In genomic region chr5:1169608-1170115, GRCh38 we compare ENCODE assay signal across 23 cellular contexts. TPM values are rescaled to one million over a fixed set of nuclear protein-coding genes. Genes with fewer than 3 reads are reported as not detected.
"Had no signal": no experiment of that assay in that cellular context is flagged by ENCODE, and none has a peak within 500 bp of the region (broad histone marks: within the 10 kb centered on the region; RNA-seq: fewer than 3 reads in every experiment).

No MANE protein-coding gene starts in this region.

- H3K27ac ChIP-seq: ascending aorta, body of pancreas, Peyer's patch, RWPE1 had no signal

- FAIRE-seq: bronchial epithelial cell, TTC549 had no signal

- DNase-seq: activated B cell treated with CpG ODN at 0.5 μM for 24 hours; activated CD4-positive, alpha-beta T cell treated with anti-CD3 and anti-CD28 coated beads for 1 hour; activated CD4-positive, alpha-beta T cell treated with anti-CD3 and anti-CD28 coated beads, Interleukin-2, amount 10 ng/mL, durations not matched to agents 24 days and 14 days; activated CD4-positive, alpha-beta T cell treated with anti-CD3 and anti-CD28 coated beads, Interleukin-2, amount 50 U/mL, for 48 hours; activated CD8-positive, alpha-beta memory T cell treated with anti-CD3 and anti-CD28 coated beads, Interleukin-2, amount 10 ng/mL, durations not matched to agents 7 days and 5 days; activated effector memory CD4-positive, alpha-beta T cell treated with Interleukin-2 at 50 U/mL for 16 hours; activated naive CD4-positive, alpha-beta T cell; activated T-cell treated with anti-CD3 and anti-CD28 coated beads, Interleukin-2, amount 50 U/mL, for 24 hours; NCI-H1048; NCI-H510A; NCI-H69; NK-92 treated with Interleukin-12 subunit alpha and Interleukin-12 subunit beta, amount 100 ng/mL, for 24 hours; SIG-M5; T-cell; T-helper 2 cell; T1000 had no signal

- H3K4me1 ChIP-seq: ascending aorta had no signal

- H3K9me3 ChIP-seq: ascending aorta, body of pancreas, Peyer's patch had no signal

- ATAC-seq: activated CD8-positive, alpha-beta memory T cell treated with anti-CD3 and anti-CD28 coated beads, Interleukin-2, amount 10 ng/mL, durations not matched to agents 7 days and 5 days; body of pancreas; T-cell had no signal

- H3K4me3 ChIP-seq: ascending aorta, body of pancreas, Peyer's patch had no signal

- H3K27me3 ChIP-seq: ascending aorta, body of pancreas, Peyer's patch had no signal

- H3K36me3 ChIP-seq: ascending aorta, Peyer's patch had no signal

RNA-seq across cellular contexts. Expression of gene SLC6A19, which starts 31.7 kb away (rescaled TPM):
- total RNA-seq: activated B cell treated with CpG ODN at 0.5 μM for 24 hours; activated CD4-positive, alpha-beta T cell treated with anti-CD3 and anti-CD28 coated beads, Interleukin-2, amount 10 ng/mL, durations not matched to agents 24 days and 14 days; activated CD8-positive, alpha-beta memory T cell treated with anti-CD3 and anti-CD28 coated beads, Interleukin-2, amount 10 ng/mL, durations not matched to agents 7 days and 5 days; activated T-helper 1 cell treated with anti-CD3 and anti-CD28 coated beads, Interleukin-12 subunit alpha, Interleukin-12 subunit beta, Interleukin-2, Interleukin-4 antibody, amounts not matched to agents 30 ng/mL and 10 ng/mL and 1 ng/mL, durations not matched to agents 14 hours and 24 hours and 36 hours; ascending aorta; bronchial epithelial cell had no signal

RNA-seq across cellular contexts. Expression of gene SLC6A18, which starts 55.5 kb away (rescaled TPM):
- total RNA-seq: activated B cell treated with CpG ODN at 0.5 μM for 24 hours; activated CD4-positive, alpha-beta T cell treated with anti-CD3 and anti-CD28 coated beads, Interleukin-2, amount 10 ng/mL, durations not matched to agents 24 days and 14 days; activated CD8-positive, alpha-beta memory T cell treated with anti-CD3 and anti-CD28 coated beads, Interleukin-2, amount 10 ng/mL, durations not matched to agents 7 days and 5 days; activated T-helper 1 cell treated with anti-CD3 and anti-CD28 coated beads, Interleukin-12 subunit alpha, Interleukin-12 subunit beta, Interleukin-2, Interleukin-4 antibody, amounts not matched to agents 30 ng/mL and 10 ng/mL and 1 ng/mL, durations not matched to agents 14 hours and 24 hours and 36 hours; ascending aorta; body of pancreas; bronchial epithelial cell; T-cell had no signal
